Comparison of ENCODE assay signal across 8 cellular contexts in genomic region chr10:116849271-116850057, GRCh38. TPM values are rescaled to one million over a fixed set of nuclear protein-coding genes. Genes with fewer than 3 reads are reported as not detected.
DNase-seq lines count a peak whose midpoint lies in the region; ATAC-seq and TF ChIP-seq lines count a peak whose summit lies in the region.

TSS of gene ENO4 (plus strand) at chr10:116849499. CDS start at chr10:116849567, 68 bp downstream.

- in situ Hi-C loops in mammary epithelial cell (cut with MboI; ENCODE audit: low sequenced_read_pairs in 2 of 2), result no loop called here

- dilution Hi-C loops in mammary epithelial cell (cut with HindIII; ENCODE audit: low sequenced_read_pairs), result loop anchor here (5.0 kb wide), 1 partner anchor 98 kb away; no protein-coding TSS in a partner anchor

- H3K27ac Mint-ChIP-seq in activated T-helper 1 cell treated with anti-CD3 and anti-CD28 coated beads, Interleukin-12 subunit alpha, Interleukin-12 subunit beta, Interleukin-2, Interleukin-4 antibody, amounts not matched to agents 30 ng/mL and 10 ng/mL and 1 ng/mL, durations not matched to agents 14 hours and 24 hours and 36 hours, result no peak within 1 kb of the TSS

- peak; percentile 66 for ATAC-seq in GM19455 (IDR thresholded peaks at IDR 0.05; ENCODE audit: unreplicated experiment)
- ATAC-seq in HG03521 (IDR thresholded peaks at IDR 0.05; ENCODE audit: unreplicated experiment), result peak; percentile 49
- peak; percentile 86 for ATAC-seq in PC-3

- peaks cover 7% of the 10 kb centered on the region for H3K4me1 ChIP-seq in PC-3 (ENCODE audit: insufficient read depth, low read length)
- peaks cover 24% of the 10 kb centered on the region for H3K4me1 ChIP-seq in mammary epithelial cell (ENCODE audit: insufficient read depth, low read length)
- peaks cover 0 to 16% (median 13%) of the 10 kb centered on the region in 4 donors for H3K4me1 ChIP-seq in sigmoid colon

- H3F3A ChIP-seq in PC-3 (ENCODE audit: low read length, unreplicated experiment), result no peaks in the 10 kb centered on the region

- H3K79me2 ChIP-seq in PC-3 (ENCODE audit: low read length) (no peaks in the 10 kb centered on the region), mammary epithelial cell (ENCODE audit: insufficient read depth, low read length) (no peaks in the 10 kb centered on the region)

- H3K9me3 Mint-ChIP-seq in activated T-helper 1 cell treated with anti-CD3 and anti-CD28 coated beads, Interleukin-12 subunit alpha, Interleukin-12 subunit beta, Interleukin-2, Interleukin-4 antibody, amounts not matched to agents 30 ng/mL and 10 ng/mL and 1 ng/mL, durations not matched to agents 14 hours and 24 hours and 36 hours, result no peaks in the 10 kb centered on the region

- H3K4me1 Mint-ChIP-seq in activated T-helper 1 cell treated with anti-CD3 and anti-CD28 coated beads, Interleukin-12 subunit alpha, Interleukin-12 subunit beta, Interleukin-2, Interleukin-4 antibody, amounts not matched to agents 30 ng/mL and 10 ng/mL and 1 ng/mL, durations not matched to agents 14 hours and 24 hours and 36 hours (ENCODE audit: low read depth), result peaks cover 10% of the 10 kb centered on the region

- H3K36me3 ChIP-seq in PC-3 (ENCODE audit: low read depth, low read length), result no peaks in the 10 kb centered on the region
- no peaks in the 10 kb centered on the region for H3K36me3 ChIP-seq in mammary epithelial cell (ENCODE audit: insufficient read depth, low read length)
- no peaks in the 10 kb centered on the region for H3K36me3 ChIP-seq in sigmoid colon

- 11% methylated on average over 16 of the region's 54 CpGs for WGBS in mammary epithelial cell (ENCODE audit: low coverage, missing lambda C conversion rate)
- WGBS in sigmoid colon, 2 donors, result 1 to 2% methylated on average over 54 of the region's 54 CpGs

- H3K4me3 Mint-ChIP-seq in activated T-helper 1 cell treated with anti-CD3 and anti-CD28 coated beads, Interleukin-12 subunit alpha, Interleukin-12 subunit beta, Interleukin-2, Interleukin-4 antibody, amounts not matched to agents 30 ng/mL and 10 ng/mL and 1 ng/mL, durations not matched to agents 14 hours and 24 hours and 36 hours, result no peak within 1 kb of the TSS

- no peak for TF ChIP-seq EP300 in sigmoid colon (IDR thresholded peaks at IDR 0.05)

- CTCF ChIA-PET in PC-3 (lab: Charles Lee), result no interaction called here
- CTCF ChIA-PET in mammary epithelial cell (lab: Charles Lee; ENCODE audit: low non-redundant PET), result interaction anchor here (0.5 kb wide), 1 partner anchor 325 kb away, joined by 9 read pairs; no protein-coding TSS in a partner anchor

- no peaks in the 10 kb centered on the region for H3K9me2 ChIP-seq in PC-3 (replicated peaks; ENCODE audit: low read length)

- POLR2A ChIA-PET in PC-3 (lab: Charles Lee; ENCODE audit: unreplicated experiment), result interaction anchor here (0.5 kb wide), 1 partner anchor 35 kb away, joined by 32 read pairs; no protein-coding TSS in a partner anchor

- BruUV-seq in PC-3 (replicated peaks; lab: Mats Ljungman, UMichigan) (TSS peak; percentile 76), mammary epithelial cell (replicated peaks; lab: Mats Ljungman, UMichigan) (TSS peak; percentile 70)

- H3K4me3 ChIP-seq in PC-3 (ENCODE audit: low read length) (peak within 1 kb of the TSS; percentile 93), mammary epithelial cell (replicated peaks in 1 of 3; ENCODE audit: insufficient read depth in 1 of 3, low read depth in 2 of 3, low read length in 3 of 3) (peak within 1 kb of the TSS; percentile 72 to 82 (median 77)), iPS-18c (ENCODE audit: insufficient read depth, low read depth, low read length) (peak within 1 kb of the TSS; percentile 82), sigmoid colon (peak within 1 kb of the TSS; percentile 58 to 80 (median 74))

- TF ChIP-seq CTCF in PC-3 (conservative IDR thresholded peaks at IDR 0.05; ENCODE audit: low read depth, low read length) (no peak), mammary epithelial cell (conservative IDR thresholded peaks at IDR 0.05 in 1 of 2, IDR thresholded peaks at IDR 0.05 in 1 of 2; ENCODE audit: extremely low read depth in 1 of 2, insufficient read depth in 1 of 2, low read depth in 1 of 2, low read length in 2 of 2) (no peak), sigmoid colon (IDR thresholded peaks at IDR 0.05) (no peak)

- no peaks in the 10 kb centered on the region for H3K27me3 ChIP-seq in PC-3 (ENCODE audit: low read length)
- H3K27me3 ChIP-seq in mammary epithelial cell (ENCODE audit: insufficient read depth, low read length), result no peaks in the 10 kb centered on the region
- no peaks in the 10 kb centered on the region for H3K27me3 ChIP-seq in sigmoid colon

- peak within 1 kb of the TSS; percentile 80 for H3K4me2 ChIP-seq in PC-3 (ENCODE audit: low read length)
- peak within 1 kb of the TSS; percentile 87 for H3K4me2 ChIP-seq in mammary epithelial cell (ENCODE audit: insufficient read depth, low read depth, low read length)

- no peaks in the 10 kb centered on the region for H3K36me3 Mint-ChIP-seq in activated T-helper 1 cell treated with anti-CD3 and anti-CD28 coated beads, Interleukin-12 subunit alpha, Interleukin-12 subunit beta, Interleukin-2, Interleukin-4 antibody, amounts not matched to agents 30 ng/mL and 10 ng/mL and 1 ng/mL, durations not matched to agents 14 hours and 24 hours and 36 hours (ENCODE audit: low read depth)

- TF ChIP-seq POLR2A in sigmoid colon (IDR thresholded peaks at IDR 0.05), result no peak

- H2AFZ ChIP-seq in PC-3 (ENCODE audit: low read length), result peak within 1 kb of the TSS; percentile 97
- peak within 1 kb of the TSS; percentile 95 for H2AFZ ChIP-seq in mammary epithelial cell (ENCODE audit: low read depth, low read length)

- H3K27ac ChIP-seq in PC-3 (ENCODE audit: low read length) (peak within 1 kb of the TSS; percentile 18; the same call in 1 of the 2 replicates), mammary epithelial cell (ENCODE audit: insufficient read depth, low read depth, low read length) (peak within 1 kb of the TSS; percentile 49), sigmoid colon (peak within 1 kb of the TSS; percentile 70 to 78 (median 75))

- H3K9ac ChIP-seq in PC-3 (ENCODE audit: low read length) (peak within 1 kb of the TSS; percentile 89), mammary epithelial cell (ENCODE audit: insufficient read depth, low read length) (peak within 1 kb of the TSS; percentile 67)

- H3K27me3 Mint-ChIP-seq in activated T-helper 1 cell treated with anti-CD3 and anti-CD28 coated beads, Interleukin-12 subunit alpha, Interleukin-12 subunit beta, Interleukin-2, Interleukin-4 antibody, amounts not matched to agents 30 ng/mL and 10 ng/mL and 1 ng/mL, durations not matched to agents 14 hours and 24 hours and 36 hours (ENCODE audit: insufficient read depth), result peaks cover 47% of the 10 kb centered on the region

- peak; percentile 81 for DNase-seq in DMS153 (lab: John Stamatoyannopoulos, UW)
- DNase-seq in PC-3, result peak; percentile 69
- peak; percentile 80 for DNase-seq in mammary epithelial cell
- DNase-seq in sigmoid colon, result peak; percentile 81
- DNase-seq in activated T-helper 1 cell treated with anti-CD3 and anti-CD28 coated beads, Interleukin-12 subunit alpha, Interleukin-12 subunit beta, Interleukin-2, Interleukin-4 antibody, amounts not matched to agents 30 ng/mL and 10 ng/mL and 1 ng/mL, durations not matched to agents 14 hours and 24 hours and 36 hours (ENCODE audit: low spot score), result no peak

- H3K9me3 ChIP-seq in PC-3 (ENCODE audit: low read length), result no peaks in the 10 kb centered on the region
- H3K9me3 ChIP-seq in mammary epithelial cell (replicated peaks; ENCODE audit: insufficient read depth, low read length), result no peaks in the 10 kb centered on the region
- no peaks in the 10 kb centered on the region for H3K9me3 ChIP-seq in iPS-18c (ENCODE audit: control insufficient read depth, insufficient read depth, low read length)
- no peaks in the 10 kb centered on the region for H3K9me3 ChIP-seq in sigmoid colon

- intact Hi-C loops in PC-3 (cut with micrococcal nuclease), result loop anchor here (1.0 kb wide), 2 partner anchors 42 to 156 kb away; partner anchors contain the start of gene SHTN1
- intact Hi-C loops in mammary epithelial cell (cut with micrococcal nuclease), result loop anchor here (2.0 kb wide), 1 partner anchor 337 kb away; no protein-coding TSS in a partner anchor
- intact Hi-C loops in sigmoid colon (cut with DNase I), result no loop called here
- intact Hi-C loops in activated T-helper 1 cell treated with anti-CD3 and anti-CD28 coated beads, Interleukin-12 subunit alpha, Interleukin-12 subunit beta, Interleukin-2, Interleukin-4 antibody, amounts not matched to agents 30 ng/mL and 10 ng/mL and 1 ng/mL, durations not matched to agents 14 hours and 24 hours and 36 hours (cut with micrococcal nuclease), result no loop called here

- no peaks in the 10 kb centered on the region for H4K20me1 ChIP-seq in PC-3 (ENCODE audit: low read length)
- no peaks in the 10 kb centered on the region for H4K20me1 ChIP-seq in mammary epithelial cell (ENCODE audit: insufficient read depth, low read length)

RNA-seq across cellular contexts. Expression of gene ENO4, which starts in this region (rescaled TPM):
- total RNA-seq in PC-3 (2014; rRNA removed), result 0.35 TPM in 1 of 2 replicates, not detected in the other
- total RNA-seq in mammary epithelial cell, result not detected
- 0.18 TPM for polyA plus RNA-seq in mammary epithelial cell
- not detected for polyA minus RNA-seq in mammary epithelial cell
- total RNA-seq in sigmoid colon, result 10 to 100 TPM in 1 of 4 donors, under 1 TPM in 2, not detected in 1; 0.16 to 13.0 (median 0.27) TPM
- under 1 TPM in 1 of 3 donors, not detected in 2; 0.09 TPM for polyA plus RNA-seq in sigmoid colon
- total RNA-seq in activated T-helper 1 cell treated with anti-CD3 and anti-CD28 coated beads, Interleukin-12 subunit alpha, Interleukin-12 subunit beta, Interleukin-2, Interleukin-4 antibody, amounts not matched to agents 30 ng/mL and 10 ng/mL and 1 ng/mL, durations not matched to agents 14 hours and 24 hours and 36 hours, result not detected in 2 replicates

Comparison
In these comparisons a context has a peak if more than half of its experiments do, and no peak if none do; other contexts are left out.
1. Peak in DNase-seq, ATAC-seq, H3K4me3 ChIP-seq, H3K27ac ChIP-seq, H3K9ac ChIP-seq and H3K4me2 ChIP-seq in PC-3; RNA of the gene not detected or under 1 TPM.
2. Peak in DNase-seq, H3K4me3 ChIP-seq, H3K27ac ChIP-seq, H3K9ac ChIP-seq and H3K4me2 ChIP-seq in mammary epithelial cell; RNA of the gene not detected or under 1 TPM.
3. H3K27ac ChIP-seq: peak in every context shown above with its lines; median percentile 75 in sigmoid colon; 49 in mammary epithelial cell; 18 in PC-3.
4. intact Hi-C loops: an anchor here in PC-3 (1.0 kb wide) and mammary epithelial cell (2.0 kb wide); none called in sigmoid colon and activated T-helper 1 cell treated with anti-CD3 and anti-CD28 coated beads, Interleukin-12 subunit alpha, Interleukin-12 subunit beta, Interleukin-2, Interleukin-4 antibody, amounts not matched to agents 30 ng/mL and 10 ng/mL and 1 ng/mL, durations not matched to agents 14 hours and 24 hours and 36 hours.